In genomic region chr11:8480858-8481257, GRCh38 we compare ENCODE assay signal across 26 cellular contexts.
"Had no signal": no experiment of that assay in that cellular context is flagged by ENCODE, and none has a peak within 500 bp of the region (broad histone marks: within the 10 kb centered on the region; RNA-seq: fewer than 3 reads in every experiment).

No MANE protein-coding gene starts in this region.

- H3K9me3 ChIP-seq: adrenal gland, breast epithelium, SJSA1 had no signal

- DNase-seq: activated CD4-positive, alpha-beta T cell treated with anti-CD3 and anti-CD28 coated beads for 48 hours; activated CD4-positive, alpha-beta T cell treated with anti-CD3 and anti-CD28 coated beads, Interleukin-2, amount 50 U/mL, for 4 hours; activated CD4-positive, CD25-positive, alpha-beta regulatory T cell treated with anti-CD3 and anti-CD28 coated beads, Interleukin-2, amount 50 U/mL, for 72 hours; activated CD8-positive, alpha-beta memory T cell treated with anti-CD3 and anti-CD28 coated beads, Interleukin-2, amount 50 U/mL, for 48 hours; activated CD8-positive, alpha-beta T cell treated with anti-CD3 and anti-CD28 coated beads, Interleukin-2, amount 10 ng/mL, durations not matched to agents 7 days and 5 days; activated naive CD4-positive, alpha-beta T cell treated with anti-CD3 and anti-CD28 coated beads, Interleukin-2, amount 50 U/mL, for 16 hours; activated naive CD8-positive, alpha-beta T cell treated with anti-CD3 and anti-CD28 coated beads, Interleukin-2, amount 10 ng/mL, durations not matched to agents 7 days and 5 days; activated T-cell treated with anti-CD3 and anti-CD28 coated beads, Interleukin-2, amount 50 U/mL, for 1 hour; adrenal gland; aorta; caudate nucleus; Karpas-422; MM.1S; NCI-H1105 treated with DMSO at 0.1 percent for 48 hours; NCI-H1436 treated with DMSO at 0.1 percent for 48 hours; NCI-H1930; NCI-H2171; NCI-H226; NCI-H526 treated with DMSO at 0.1 percent for 48 hours; SHP77; T-helper 17 cell; T-helper 9 cell had no signal

- H3K27me3 ChIP-seq: adrenal gland, breast epithelium, SJSA1 had no signal

- H3K9me3 Mint-ChIP-seq: activated naive CD8-positive, alpha-beta T cell treated with anti-CD3 and anti-CD28 coated beads, Interleukin-2, amount 10 ng/mL, durations not matched to agents 7 days and 5 days; WTC11 had no signal

- H3K4me3 ChIP-seq: adrenal gland, breast epithelium, SJSA1 had no signal

- H3K4me3 Mint-ChIP-seq: activated CD8-positive, alpha-beta T cell treated with anti-CD3 and anti-CD28 coated beads, Interleukin-2, amount 10 ng/mL, durations not matched to agents 7 days and 5 days; activated naive CD8-positive, alpha-beta T cell treated with anti-CD3 and anti-CD28 coated beads, Interleukin-2, amount 10 ng/mL, durations not matched to agents 7 days and 5 days; T-helper 17 cell; WTC11 had no signal

- H3K27ac ChIP-seq: adrenal gland, breast epithelium, SJSA1 had no signal

- FAIRE-seq: RCC 7860 had no signal

- H3K36me3 Mint-ChIP-seq: activated naive CD8-positive, alpha-beta T cell treated with anti-CD3 and anti-CD28 coated beads, Interleukin-2, amount 10 ng/mL, durations not matched to agents 7 days and 5 days; WTC11 had no signal

- ATAC-seq: activated CD8-positive, alpha-beta T cell treated with anti-CD3 and anti-CD28 coated beads, Interleukin-2, amount 10 ng/mL, durations not matched to agents 7 days and 5 days; T-helper 17 cell; WTC11 had no signal

- H3K4me1 ChIP-seq: adrenal gland, breast epithelium, SJSA1 had no signal

- H3K4me1 Mint-ChIP-seq: activated naive CD8-positive, alpha-beta T cell treated with anti-CD3 and anti-CD28 coated beads, Interleukin-2, amount 10 ng/mL, durations not matched to agents 7 days and 5 days; T-helper 17 cell had no signal

- H3K27ac Mint-ChIP-seq: activated CD8-positive, alpha-beta T cell treated with anti-CD3 and anti-CD28 coated beads, Interleukin-2, amount 10 ng/mL, durations not matched to agents 7 days and 5 days; activated naive CD8-positive, alpha-beta T cell treated with anti-CD3 and anti-CD28 coated beads, Interleukin-2, amount 10 ng/mL, durations not matched to agents 7 days and 5 days; T-helper 17 cell; WTC11 had no signal

- H3K36me3 ChIP-seq: adrenal gland, breast epithelium, SJSA1 had no signal
